ENCODE assay signal across 10 cellular contexts in genomic region chr1:228150021-228150457, GRCh38. TPM values are rescaled to one million over a fixed set of nuclear protein-coding genes. Genes with fewer than 3 reads are reported as not detected.
A peak's percentile ranks its signal among the peaks of the same experiment; 100 is the strongest.
DNase-seq lines count a peak whose midpoint lies in the region; ATAC-seq and TF ChIP-seq lines count a peak whose summit lies in the region.
"Had no signal": no experiment of that assay in that cellular context is flagged by ENCODE, and none has a peak within 500 bp of the region (broad histone marks: within the 10 kb centered on the region; RNA-seq: fewer than 3 reads in every experiment).

No MANE protein-coding gene starts in this region.

- ATAC-seq in HG03521 (IDR thresholded peaks at IDR 0.05; ENCODE audit: unreplicated experiment) (no peak), GM21390 (IDR thresholded peaks at IDR 0.05; ENCODE audit: unreplicated experiment) (no peak)

- H3K9ac ChIP-seq in NT2/D1 (ENCODE audit: insufficient read length, low read depth): peak overlapping the region; percentile 46

- peaks cover 23% of the 10 kb centered on the region for H3K4me1 ChIP-seq in NT2/D1 (ENCODE audit: insufficient read depth, insufficient read length)
- H3K4me1 ChIP-seq in ectodermal cell (ENCODE audit: control insufficient read depth, insufficient read depth, low read length): peaks cover 16% of the 10 kb centered on the region
- H3K4me1 ChIP-seq in suprapubic skin: peaks cover 75% of the 10 kb centered on the region

- TF ChIP-seq POLR2A in suprapubic skin (IDR thresholded peaks at IDR 0.05): no peak

- H3K27me3 ChIP-seq in NT2/D1 (ENCODE audit: insufficient read depth, insufficient read length) (no peaks in the 10 kb centered on the region), ectodermal cell (ENCODE audit: control insufficient read depth, insufficient read depth, low read length, poor library complexity, severe bottlenecking) (no peaks in the 10 kb centered on the region), suprapubic skin (no peaks in the 10 kb centered on the region)

- no peaks in the 10 kb centered on the region for H3K9me3 ChIP-seq in NT2/D1 (ENCODE audit: insufficient read depth, low read length)
- no peaks in the 10 kb centered on the region for H3K9me3 ChIP-seq in ectodermal cell (ENCODE audit: control insufficient read depth, low read length)
- no peaks in the 10 kb centered on the region for H3K9me3 ChIP-seq in suprapubic skin

- no peak for TF ChIP-seq EP300 in suprapubic skin (IDR thresholded peaks at IDR 0.05)

- H3K27ac ChIP-seq in ectodermal cell (ENCODE audit: insufficient read depth, low read depth, low read length, poor library complexity, severe bottlenecking) (peak overlapping the region; percentile 40), suprapubic skin (peak overlapping the region; percentile 73)

- H3K36me3 ChIP-seq in NT2/D1 (ENCODE audit: insufficient read depth, insufficient read length, low read length) (peaks cover 55% of the 10 kb centered on the region), ectodermal cell (ENCODE audit: control insufficient read depth, insufficient read depth, low read length) (no peaks in the 10 kb centered on the region), suprapubic skin (peaks cover 39% of the 10 kb centered on the region)

- DNase-seq in NT2/D1 (ENCODE audit: low read depth, low spot score): no peak
- DNase-seq in mesenteric fat pad (ENCODE audit: low spot score): peak; percentile 86
- no peak for DNase-seq in suprapubic skin (ENCODE audit: low spot score in 2 of 2)
- no peak for DNase-seq in NCI-H1930 (lab: John Stamatoyannopoulos, UW)
- no peak for DNase-seq in NCI-H1105 (lab: John Stamatoyannopoulos, UW)
- DNase-seq: naive B cell, NCI-H774 had no signal

- no peak overlapping the region for H3K4me3 ChIP-seq in NT2/D1 (ENCODE audit: insufficient read length, low read depth)
- H3K4me3 ChIP-seq in ectodermal cell (ENCODE audit: insufficient read depth, low read depth, low read length): no peak overlapping the region
- peak overlapping the region; percentile 36 for H3K4me3 ChIP-seq in suprapubic skin

- WGBS in ectodermal cell, 2 experiments: 89 to 91% methylated on average over 9 of the region's 9 CpGs
- no CpG with 5 or more reads among the region's 9 CpGs for WGBS in suprapubic skin

- no peak for TF ChIP-seq CTCF in suprapubic skin (IDR thresholded peaks at IDR 0.05)

RNA-seq across cellular contexts. Expression of gene GJC2, which starts 0.3 kb away (rescaled TPM):
- 0.63 TPM for polyA plus RNA-seq in ectodermal cell (2013, experiment 1 of 4)
- 0.62 TPM for polyA plus RNA-seq in ectodermal cell (2013, experiment 2 of 4)
- 0.64 TPM for polyA plus RNA-seq in ectodermal cell (2013, experiment 3 of 4)
- polyA plus RNA-seq in ectodermal cell (2013, experiment 4 of 4): 0.36 TPM
- total RNA-seq in mesenteric fat pad (2.6 TPM), suprapubic skin (1 to 10 TPM; 2.5 to 3.6 (median 3.0) TPM)

RNA-seq across cellular contexts. Expression of gene GUK1, which starts 10.0 kb away (rescaled TPM):
- polyA plus RNA-seq in ectodermal cell (2013, experiment 1 of 4): 99.6 TPM
- polyA plus RNA-seq in ectodermal cell (2013, experiment 2 of 4): 91.8 TPM
- polyA plus RNA-seq in ectodermal cell (2013, experiment 3 of 4): 107 TPM
- polyA plus RNA-seq in ectodermal cell (2013, experiment 4 of 4): 114 TPM
- total RNA-seq in mesenteric fat pad (220 TPM), suprapubic skin (100 to 1,000 TPM; 384 to 510 (median 421) TPM)

RNA-seq across cellular contexts. Expression of gene IBA57, which starts 15.6 kb away (rescaled TPM):
- 6.3 TPM for polyA plus RNA-seq in ectodermal cell (2013, experiment 1 of 4)
- polyA plus RNA-seq in ectodermal cell (2013, experiment 2 of 4): 5.9 TPM
- polyA plus RNA-seq in ectodermal cell (2013, experiment 3 of 4): 3.5 TPM
- polyA plus RNA-seq in ectodermal cell (2013, experiment 4 of 4): 4.3 TPM
- 7.5 TPM for total RNA-seq in mesenteric fat pad
- 10 to 100 TPM in 2 of 4 donors, 1 to 10 TPM in 2; 9.2 to 22.4 (median 12.4) TPM for total RNA-seq in suprapubic skin

RNA-seq across cellular contexts. Expression of gene MRPL55, which starts 40.9 kb away (rescaled TPM):
- 61.8 TPM for polyA plus RNA-seq in ectodermal cell (2013, experiment 1 of 4)
- 50.4 TPM for polyA plus RNA-seq in ectodermal cell (2013, experiment 2 of 4)
- 52.6 TPM for polyA plus RNA-seq in ectodermal cell (2013, experiment 3 of 4)
- 56.9 TPM for polyA plus RNA-seq in ectodermal cell (2013, experiment 4 of 4)
- total RNA-seq in mesenteric fat pad: 38.9 TPM
- total RNA-seq in suprapubic skin: 100 to 1,000 TPM in 3 of 4 donors, 10 to 100 TPM in 1; 99.3 to 161 (median 119) TPM

RNA-seq across cellular contexts. Expression of gene C1orf35, which starts 46.9 kb away (rescaled TPM):
- polyA plus RNA-seq in ectodermal cell (2013, experiment 1 of 4): 29.8 TPM
- polyA plus RNA-seq in ectodermal cell (2013, experiment 2 of 4): 26.1 TPM
- polyA plus RNA-seq in ectodermal cell (2013, experiment 3 of 4): 28.7 TPM
- polyA plus RNA-seq in ectodermal cell (2013, experiment 4 of 4): 31.2 TPM
- total RNA-seq in mesenteric fat pad (5.6 TPM), suprapubic skin (10 to 100 TPM; 10.6 to 32.3 (median 17.1) TPM)
